Comparison of ENCODE assay signal across 8 cellular contexts in the genomic region with DNA sequence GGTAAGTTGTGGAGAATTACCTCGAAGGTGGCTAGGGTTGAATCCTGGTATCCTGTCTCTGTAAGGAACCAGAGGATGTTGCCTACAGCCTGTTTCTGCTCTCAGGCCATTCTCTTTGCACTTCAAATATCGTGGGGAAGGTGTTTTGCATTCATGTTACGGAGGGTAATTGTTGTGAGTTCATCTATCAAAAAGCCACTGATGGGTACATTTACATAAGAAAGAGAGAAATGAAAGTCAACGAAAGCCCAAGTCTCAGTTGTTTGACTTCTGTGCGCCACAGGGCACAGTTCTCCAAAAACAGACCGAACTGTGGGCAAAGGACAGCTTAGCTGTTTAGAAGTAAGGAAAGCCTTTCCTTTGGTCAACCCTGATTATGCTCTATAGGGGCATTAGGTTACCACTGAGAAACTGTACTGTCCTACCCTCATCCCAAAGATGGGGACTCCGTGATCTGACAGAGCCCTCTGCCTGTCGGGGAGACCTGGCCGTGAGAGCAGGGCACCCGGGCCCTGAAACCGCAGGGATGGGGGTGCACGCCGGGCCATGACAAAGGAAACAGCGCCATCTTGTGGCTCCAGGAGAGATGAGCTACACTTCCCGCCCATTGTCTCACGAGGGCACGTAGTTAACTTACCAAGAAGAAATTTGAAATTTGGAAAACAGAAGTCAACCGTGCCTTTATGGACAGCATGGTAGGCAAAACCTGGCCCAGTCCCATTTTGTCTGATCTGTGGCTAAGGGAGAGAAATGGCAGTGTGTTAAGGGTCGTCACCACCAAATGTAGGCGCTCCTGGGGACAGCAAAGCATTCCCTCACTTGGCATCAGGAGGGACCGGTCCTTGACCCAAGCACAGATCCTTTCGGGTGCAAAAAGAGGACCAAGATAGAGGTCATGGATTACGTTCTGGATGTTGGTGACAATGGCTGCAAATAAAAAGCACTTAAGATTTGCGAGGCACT.
DNase-seq lines count a peak whose midpoint lies in the region; ATAC-seq and TF ChIP-seq lines count a peak whose summit lies in the region.

No MANE protein-coding gene starts in this region.

- ATAC-seq in GM21526 (IDR thresholded peaks at IDR 0.05; ENCODE audit: low FRiP score, unreplicated experiment) (peak; percentile 94), IMR-90 (ENCODE audit: low read depth) (peak; percentile 65)

- H2BK15ac ChIP-seq in IMR-90 (ENCODE audit: low read depth, low read length) = no peak overlapping the region

- in situ Hi-C loops in IMR-90 (cut with MboI; ENCODE audit: low sequenced_read_pairs) = no loop called here
- in situ Hi-C loops in SK-MEL-5 (cut with HindIII; ENCODE audit: low pct_unique_long_range_greater_than_20kb, low sequenced_read_pairs) = no loop called here

- H3K36me3 ChIP-seq in IMR-90 (ENCODE audit: control insufficient read depth, insufficient read depth, low read length) = no peaks in the 10 kb centered on the region
- H3K36me3 ChIP-seq in cardiac muscle cell = no peaks in the 10 kb centered on the region
- H3K36me3 ChIP-seq in uterus = no peaks in the 10 kb centered on the region

- no peak overlapping the region for H3K4ac ChIP-seq in IMR-90 (ENCODE audit: low read depth, low read length)

- no peak overlapping the region for H4K91ac ChIP-seq in IMR-90 (ENCODE audit: insufficient read depth, low read depth, low read length)

- H3K9ac ChIP-seq in IMR-90 (ENCODE audit: low read depth, low read length) = no peak overlapping the region

- CTCF ChIA-PET in IMR-90 (lab: Yijun Ruan, JAX) = interaction anchor here (0.6 to 1.0 kb wide), 3 partner anchors 8 to 1084 kb away, joined by 3 read pairs; no protein-coding TSS in a partner anchor

- peak; percentile 46 for DNase-seq in DMS153 treated with DMSO at 0.1 percent for 48 hours (lab: John Stamatoyannopoulos, UW; ENCODE audit: unreplicated experiment)
- peak; percentile 24 for DNase-seq in IMR-90
- peak; percentile 52 for DNase-seq in SK-MEL-5 (ENCODE audit: low read depth, low spot score)
- DNase-seq in activated naive CD4-positive, alpha-beta T cell treated with anti-CD3 and anti-CD28 coated beads, Interleukin-2, amount 50 U/mL, for 16 hours = peak; percentile 44
- DNase-seq in cardiac muscle cell (ENCODE audit: low read depth in 1 of 2, low spot score in 1 of 2) = peak; percentile 58 to 83
- DNase-seq in posterior cingulate gyrus = peak; percentile 52 to 95 (median 76)
- DNase-seq in uterus = peak; percentile 61 to 67

- H3K27me3 ChIP-seq in IMR-90 (ENCODE audit: control insufficient read depth, insufficient read depth, low read length) (no peaks in the 10 kb centered on the region), cardiac muscle cell (peaks cover 72% of the 10 kb centered on the region), uterus (no peaks in the 10 kb centered on the region)

- no peak overlapping the region for H2AK5ac ChIP-seq in IMR-90 (ENCODE audit: low read depth, low read length)

- H3K23ac ChIP-seq in IMR-90 (ENCODE audit: low read depth, low read length) = no peak overlapping the region

- H2BK20ac ChIP-seq in IMR-90 (ENCODE audit: low read depth, low read length) = no peak overlapping the region

- no peak overlapping the region for H3K56ac ChIP-seq in IMR-90 (ENCODE audit: extremely low read depth, insufficient read depth, low read length)

- H4K8ac ChIP-seq in IMR-90 (ENCODE audit: low read depth in 2 of 2, low read length in 2 of 2) = no peak overlapping the region

- H4K20me1 ChIP-seq in IMR-90 (ENCODE audit: insufficient read depth, low read length) = no peaks in the 10 kb centered on the region

- WGBS in IMR-90 (ENCODE audit: extremely low coverage in 2 of 2, insufficient read length in 1 of 2), 2 experiments = 17% methylated on average over 2 of the region's 24 CpGs; no CpG with 5 or more reads in 1 of the 2 experiments

- peak; percentile 77 for TF ChIP-seq RAD21 in IMR-90 (IDR thresholded peaks at IDR 0.05; ENCODE audit: low read length)

- no peak overlapping the region for H2BK5ac ChIP-seq in IMR-90 (ENCODE audit: low read depth, low read length, poor library complexity, severe bottlenecking)

- no peak overlapping the region for H3K4me3 ChIP-seq in IMR-90 (ENCODE audit: insufficient read depth, low read depth, low read length)
- H3K4me3 ChIP-seq in cardiac muscle cell = no peak overlapping the region
- H3K4me3 ChIP-seq in uterus = no peak overlapping the region

- BruUV-seq in IMR-90 (replicated peaks; lab: Mats Ljungman, UMichigan) = no TSS peak

- H4K5ac ChIP-seq in IMR-90 (ENCODE audit: low read depth, low read length) = no peak overlapping the region

- intact Hi-C loops in IMR-90 (cut with micrococcal nuclease) (loop anchor here (5.0 kb wide), 1 partner anchor 469 kb away; no protein-coding TSS in a partner anchor), posterior cingulate gyrus (cut with DNase I) (loop anchor here (10.0 kb wide), 1 partner anchor 1962 kb away; no protein-coding TSS in a partner anchor), uterus (cut with DNase I; ENCODE audit: low total_unique reads) (no loop called here)

- H3K4me2 ChIP-seq in IMR-90 (ENCODE audit: low read depth, low read length) = no peak overlapping the region

- H3K27ac ChIP-seq in IMR-90 (ENCODE audit: insufficient read depth, low read length) (no peak overlapping the region), cardiac muscle cell (no peak overlapping the region), uterus (no peak overlapping the region)

- H3K4me1 ChIP-seq in IMR-90 (ENCODE audit: control insufficient read depth, insufficient read depth, low read length) = no peaks in the 10 kb centered on the region
- no peaks in the 10 kb centered on the region for H3K4me1 ChIP-seq in cardiac muscle cell (ENCODE audit: low read depth)
- no peaks in the 10 kb centered on the region for H3K4me1 ChIP-seq in uterus

- peak overlapping the region; percentile 66 for H2AFZ ChIP-seq in IMR-90 (replicated peaks; ENCODE audit: low read length, poor library complexity)

- peak overlapping the region; percentile 39 for H2AK9ac ChIP-seq in IMR-90 (replicated peaks; ENCODE audit: low read depth, low read length, poor library complexity)

- no peak overlapping the region for H3K14ac ChIP-seq in IMR-90 (replicated peaks; ENCODE audit: low read depth, low read length)

- dilution Hi-C loops in IMR-90 (cut with HindIII; ENCODE audit: low sequenced_read_pairs, unreplicated experiment) = no loop called here

- H3K9me3 ChIP-seq in IMR-90 (ENCODE audit: control insufficient read depth, insufficient read depth, low read length) (no peaks in the 10 kb centered on the region), cardiac muscle cell (ENCODE audit: low read depth) (no peaks in the 10 kb centered on the region), uterus (no peaks in the 10 kb centered on the region)

- H3K18ac ChIP-seq in IMR-90 (ENCODE audit: low read depth, low read length) = no peak overlapping the region

- POLR2A ChIA-PET in IMR-90 (lab: Charles Lee; ENCODE audit: unreplicated experiment) = no interaction called here

- no peaks in the 10 kb centered on the region for H3K9me1 ChIP-seq in IMR-90 (ENCODE audit: insufficient read depth, low read length)

- no peak overlapping the region for H2BK120ac ChIP-seq in IMR-90 (ENCODE audit: low read depth, low read length)

- peak; percentile 64 for TF ChIP-seq CTCF in IMR-90 (conservative IDR thresholded peaks at IDR 0.05; ENCODE audit: low read depth, low read length)
- TF ChIP-seq CTCF in cardiac muscle cell (IDR thresholded peaks at IDR 0.05; ENCODE audit: low read depth, low read length) = peak; percentile 75
- TF ChIP-seq CTCF in uterus (IDR thresholded peaks at IDR 0.05) = peak; percentile 71 to 77 (median 74)

- no peaks in the 10 kb centered on the region for H3K79me1 ChIP-seq in IMR-90 (ENCODE audit: low read depth in 1 of 2, low read length in 2 of 2)

- TF ChIP-seq POLR2A in IMR-90 (IDR thresholded peaks at IDR 0.05; ENCODE audit: low read depth, low read length) (no peak), uterus (IDR thresholded peaks at IDR 0.05) (no peak)

TF ChIP-seq in IMR-90, 13 proteins besides CTCF, POLR2A, EP300 and RAD21:
- TF ChIP-seq FOS (IDR thresholded peaks at IDR 0.05; ENCODE audit: low read depth, low read length) (no peak), CEBPB (IDR thresholded peaks at IDR 0.05; ENCODE audit: low read depth, low read length) (no peak), ELK1 (IDR thresholded peaks at IDR 0.05; ENCODE audit: borderline replicate concordance, low read depth, low read length) (no peak), SMC3 (IDR thresholded peaks at IDR 0.05; ENCODE audit: low read depth, low read length) (peak; percentile 63)

Comparison
In these comparisons a context has a peak if more than half of its experiments do, and no peak if none do; other contexts are left out.
1. DNase-seq: peak in every context shown above with its lines; median percentile 76 in posterior cingulate gyrus; 70 in cardiac muscle cell; 64 in uterus; 52 in SK-MEL-5; 46 in DMS153 treated with DMSO at 0.1 percent for 48 hours; 44 in activated naive CD4-positive, alpha-beta T cell treated with anti-CD3 and anti-CD28 coated beads, Interleukin-2, amount 50 U/mL, for 16 hours; 24 in IMR-90.